Comparison of ENCODE assay signal across 1 cellular context in the genomic region with DNA sequence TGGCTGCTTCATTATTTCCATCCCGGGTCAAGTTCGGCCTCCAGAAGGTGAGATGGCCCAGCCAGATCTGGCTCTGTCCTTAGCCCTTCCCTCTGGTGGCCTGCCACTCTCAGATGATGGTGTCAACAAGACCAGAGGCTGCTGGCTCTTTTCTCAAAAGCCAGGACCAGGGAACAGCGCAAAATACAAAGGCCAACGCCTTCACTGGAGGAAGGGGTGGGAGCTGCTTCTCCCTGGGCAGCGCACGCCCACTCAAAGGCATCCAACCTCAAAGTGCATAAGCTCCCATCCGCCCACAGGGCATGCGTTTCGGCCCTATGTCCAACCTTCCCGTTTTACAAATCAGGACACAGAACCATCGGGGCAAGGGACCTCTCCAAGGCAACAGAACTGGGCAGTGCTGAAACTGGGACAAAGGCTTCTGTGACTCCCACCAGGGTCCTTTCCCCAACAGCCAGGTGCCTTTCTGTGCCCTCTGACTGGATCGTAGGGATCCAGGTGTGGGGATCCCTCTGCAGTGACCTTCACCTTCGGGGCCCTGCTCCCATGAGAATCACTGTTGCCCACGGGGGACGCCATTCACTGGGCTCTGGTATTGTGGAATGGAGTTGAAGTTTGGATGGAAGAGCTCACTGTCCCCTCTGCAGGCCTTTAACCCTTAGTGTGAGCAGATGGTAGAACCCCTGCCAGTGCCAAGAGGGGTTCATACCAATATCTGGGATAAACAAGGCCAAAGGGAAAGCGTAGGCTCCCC.
TF ChIP-seq lines count a peak whose summit lies in the region.

No MANE protein-coding gene starts in this region.

TF ChIP-seq in HepG2, 621 proteins besides CTCF, POLR2A, EP300 and RAD21 (continued from another document):
- TF ChIP-seq, protein P1, sequence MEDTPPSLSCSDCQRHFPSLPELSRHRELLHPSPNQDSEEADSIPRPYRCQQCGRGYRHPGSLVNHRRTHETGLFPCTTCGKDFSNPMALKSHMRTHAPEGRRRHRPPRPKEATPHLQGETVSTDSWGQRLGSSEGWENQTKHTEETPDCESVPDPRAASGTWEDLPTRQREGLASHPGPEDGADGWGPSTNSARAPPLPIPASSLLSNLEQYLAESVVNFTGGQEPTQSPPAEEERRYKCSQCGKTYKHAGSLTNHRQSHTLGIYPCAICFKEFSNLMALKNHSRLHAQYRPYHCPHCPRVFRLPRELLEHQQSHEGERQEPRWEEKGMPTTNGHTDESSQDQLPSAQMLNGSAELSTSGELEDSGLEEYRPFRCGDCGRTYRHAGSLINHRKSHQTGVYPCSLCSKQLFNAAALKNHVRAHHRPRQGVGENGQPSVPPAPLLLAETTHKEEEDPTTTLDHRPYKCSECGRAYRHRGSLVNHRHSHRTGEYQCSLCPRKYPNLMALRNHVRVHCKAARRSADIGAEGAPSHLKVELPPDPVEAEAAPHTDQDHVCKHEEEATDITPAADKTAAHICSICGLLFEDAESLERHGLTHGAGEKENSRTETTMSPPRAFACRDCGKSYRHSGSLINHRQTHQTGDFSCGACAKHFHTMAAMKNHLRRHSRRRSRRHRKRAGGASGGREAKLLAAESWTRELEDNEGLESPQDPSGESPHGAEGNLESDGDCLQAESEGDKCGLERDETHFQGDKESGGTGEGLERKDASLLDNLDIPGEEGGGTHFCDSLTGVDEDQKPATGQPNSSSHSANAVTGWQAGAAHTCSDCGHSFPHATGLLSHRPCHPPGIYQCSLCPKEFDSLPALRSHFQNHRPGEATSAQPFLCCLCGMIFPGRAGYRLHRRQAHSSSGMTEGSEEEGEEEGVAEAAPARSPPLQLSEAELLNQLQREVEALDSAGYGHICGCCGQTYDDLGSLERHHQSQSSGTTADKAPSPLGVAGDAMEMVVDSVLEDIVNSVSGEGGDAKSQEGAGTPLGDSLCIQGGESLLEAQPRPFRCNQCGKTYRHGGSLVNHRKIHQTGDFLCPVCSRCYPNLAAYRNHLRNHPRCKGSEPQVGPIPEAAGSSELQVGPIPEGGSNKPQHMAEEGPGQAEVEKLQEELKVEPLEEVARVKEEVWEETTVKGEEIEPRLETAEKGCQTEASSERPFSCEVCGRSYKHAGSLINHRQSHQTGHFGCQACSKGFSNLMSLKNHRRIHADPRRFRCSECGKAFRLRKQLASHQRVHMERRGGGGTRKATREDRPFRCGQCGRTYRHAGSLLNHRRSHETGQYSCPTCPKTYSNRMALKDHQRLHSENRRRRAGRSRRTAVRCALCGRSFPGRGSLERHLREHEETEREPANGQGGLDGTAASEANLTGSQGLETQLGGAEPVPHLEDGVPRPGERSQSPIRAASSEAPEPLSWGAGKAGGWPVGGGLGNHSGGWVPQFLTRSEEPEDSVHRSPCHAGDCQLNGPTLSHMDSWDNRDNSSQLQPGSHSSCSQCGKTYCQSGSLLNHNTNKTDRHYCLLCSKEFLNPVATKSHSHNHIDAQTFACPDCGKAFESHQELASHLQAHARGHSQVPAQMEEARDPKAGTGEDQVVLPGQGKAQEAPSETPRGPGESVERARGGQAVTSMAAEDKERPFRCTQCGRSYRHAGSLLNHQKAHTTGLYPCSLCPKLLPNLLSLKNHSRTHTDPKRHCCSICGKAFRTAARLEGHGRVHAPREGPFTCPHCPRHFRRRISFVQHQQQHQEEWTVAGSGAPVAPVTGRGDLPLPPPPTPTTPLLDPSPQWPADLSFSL (CRISPR knock-in tag; IDR thresholded peaks at IDR 0.05): no peak
- TF ChIP-seq ZBTB38 (CRISPR knock-in tag; IDR thresholded peaks at IDR 0.05): peak; percentile 69; the same call in 1 of the 2 replicates
- no peak for TF ChIP-seq ZNF530 (CRISPR knock-in tag; IDR thresholded peaks at IDR 0.05; ENCODE audit: low read depth)
- TF ChIP-seq ZNF788 (CRISPR knock-in tag; IDR thresholded peaks at IDR 0.05; ENCODE audit: borderline replicate concordance): 0 out of 2 replicates have a peak, but pooled peaks have one; percentile 26
